ENCODE assay signal across 21 cellular contexts in the genomic region with DNA sequence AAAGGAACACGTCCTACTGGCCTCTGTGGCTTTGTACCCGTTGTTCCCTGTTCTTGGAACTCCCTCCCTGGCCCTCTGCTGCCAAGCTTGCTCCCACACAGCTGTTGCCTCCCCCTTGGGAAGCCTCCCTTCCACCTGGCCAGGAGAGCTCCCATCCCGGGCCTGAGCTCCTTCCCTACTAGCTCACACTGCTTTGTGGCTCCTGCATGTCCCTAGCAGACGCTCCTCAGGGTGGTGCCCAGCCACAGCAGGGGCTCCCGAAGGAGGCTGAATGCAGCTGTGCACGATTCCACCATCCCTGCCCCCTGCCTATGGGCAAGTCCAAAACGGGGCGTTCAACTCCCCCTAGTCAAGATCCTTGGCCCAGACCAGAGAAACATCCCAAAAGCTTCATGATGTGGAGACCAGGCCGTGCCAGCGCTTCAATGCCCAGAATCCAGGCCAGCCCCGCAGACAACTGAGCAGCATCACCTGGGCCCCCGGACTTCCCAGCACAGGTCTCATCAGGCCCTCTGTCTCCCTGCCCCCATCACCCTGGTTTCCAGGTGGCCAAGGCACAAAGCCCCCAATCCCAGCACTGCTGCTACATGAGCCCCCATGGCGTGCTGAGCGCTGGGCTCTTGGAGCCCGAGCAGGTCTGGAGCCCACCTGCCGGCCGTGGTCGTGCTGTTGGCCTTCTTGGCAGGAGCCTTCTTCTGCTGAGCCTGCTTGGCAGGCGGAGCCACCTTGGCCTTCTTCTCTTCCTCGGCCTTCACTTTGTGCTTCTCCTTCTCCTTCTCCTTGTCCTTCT. TPM values are rescaled to one million over a fixed set of nuclear protein-coding genes. Genes with fewer than 3 reads are reported as not detected.
DNase-seq lines count a peak whose midpoint lies in the region; ATAC-seq, FAIRE-seq and TF ChIP-seq lines count a peak whose summit lies in the region.
"Had no signal": no experiment of that assay in that cellular context is flagged by ENCODE, and none has a peak within 500 bp of the region (broad histone marks: within the 10 kb centered on the region; RNA-seq: fewer than 3 reads in every experiment).

No MANE protein-coding gene starts in this region.

- 56 to 78% (median 62%) methylated on average over 20 of the region's 20 CpGs for WGBS in psoas muscle, 3 donors

- no peaks in the 10 kb centered on the region for H3K27me3 ChIP-seq in psoas muscle (ENCODE audit: insufficient read depth in 3 of 3, low read length in 2 of 3)

- intact Hi-C loops in mucosa of descending colon (cut with DNase I, micrococcal nuclease), result no loop called here
- intact Hi-C loops in psoas muscle (cut with DNase I), result no loop called here

- CTCF ChIA-PET in activated naive CD4-positive, alpha-beta T cell treated with anti-CD3 and anti-CD28 coated beads, Interleukin-2, amount 10 ng/mL, durations not matched to agents 7 days and 5 days (lab: Charles Lee), result no interaction called here
- CTCF ChIA-PET in activated CD8-positive, alpha-beta T cell treated with anti-CD3 and anti-CD28 coated beads, Interleukin-2, amount 10 ng/mL, durations not matched to agents 7 days and 5 days (lab: Charles Lee), result no interaction called here

- H3K4me1 Mint-ChIP-seq in activated naive CD4-positive, alpha-beta T cell treated with anti-CD3 and anti-CD28 coated beads, Interleukin-2, amount 10 ng/mL, durations not matched to agents 7 days and 5 days, result no peaks in the 10 kb centered on the region
- H3K4me1 Mint-ChIP-seq in endothelial cell (ENCODE audit: unreplicated experiment), result no peaks in the 10 kb centered on the region
- H3K4me1 Mint-ChIP-seq in activated CD8-positive, alpha-beta T cell treated with anti-CD3 and anti-CD28 coated beads, Interleukin-2, amount 10 ng/mL, durations not matched to agents 7 days and 5 days (ENCODE audit: low read depth), result no peaks in the 10 kb centered on the region
- H3K4me1 Mint-ChIP-seq: B cell; CD4-positive, alpha-beta memory T cell had no signal

- ATAC-seq in mucosa of descending colon (no peak), psoas muscle (peak in 3 of 4 donors; percentile 17 to 35 (median 31))
- ATAC-seq in activated CD8-positive, alpha-beta T cell treated with anti-CD3 and anti-CD28 coated beads, Interleukin-2, amount 10 ng/mL, durations not matched to agents 7 days and 5 days, result no peak
- ATAC-seq: PC-3 had no signal

- POLR2A ChIA-PET in activated CD8-positive, alpha-beta T cell treated with anti-CD3 and anti-CD28 coated beads, Interleukin-2, amount 10 ng/mL, durations not matched to agents 7 days and 5 days (lab: Charles Lee), result interaction anchor here (0.6 kb wide), 1 partner anchor 25 kb away, joined by 3 read pairs; no protein-coding TSS in a partner anchor

- H3K9me3 ChIP-seq in mucosa of descending colon, result no peaks in the 10 kb centered on the region
- no peaks in the 10 kb centered on the region for H3K9me3 ChIP-seq in psoas muscle

- no peaks in the 10 kb centered on the region for H3K27me3 Mint-ChIP-seq in activated naive CD4-positive, alpha-beta T cell treated with anti-CD3 and anti-CD28 coated beads, Interleukin-2, amount 10 ng/mL, durations not matched to agents 7 days and 5 days
- H3K27me3 Mint-ChIP-seq in endothelial cell (ENCODE audit: unreplicated experiment), result peaks cover 7% of the 10 kb centered on the region
- H3K27me3 Mint-ChIP-seq in activated CD8-positive, alpha-beta T cell treated with anti-CD3 and anti-CD28 coated beads, Interleukin-2, amount 10 ng/mL, durations not matched to agents 7 days and 5 days (ENCODE audit: low read depth), result no peaks in the 10 kb centered on the region
- H3K27me3 Mint-ChIP-seq: B cell; CD4-positive, alpha-beta memory T cell had no signal

- H3K36me3 Mint-ChIP-seq in activated naive CD4-positive, alpha-beta T cell treated with anti-CD3 and anti-CD28 coated beads, Interleukin-2, amount 10 ng/mL, durations not matched to agents 7 days and 5 days, result peaks cover 45% of the 10 kb centered on the region
- H3K36me3 Mint-ChIP-seq in endothelial cell (ENCODE audit: low read depth, unreplicated experiment), result peaks cover 45% of the 10 kb centered on the region
- peaks cover 50% of the 10 kb centered on the region for H3K36me3 Mint-ChIP-seq in activated CD8-positive, alpha-beta T cell treated with anti-CD3 and anti-CD28 coated beads, Interleukin-2, amount 10 ng/mL, durations not matched to agents 7 days and 5 days (ENCODE audit: low read depth)

- no peak overlapping the region for H3K4me3 Mint-ChIP-seq in activated naive CD4-positive, alpha-beta T cell treated with anti-CD3 and anti-CD28 coated beads, Interleukin-2, amount 10 ng/mL, durations not matched to agents 7 days and 5 days
- H3K4me3 Mint-ChIP-seq in endothelial cell (ENCODE audit: unreplicated experiment), result peak overlapping the region; percentile 47
- H3K4me3 Mint-ChIP-seq in activated CD8-positive, alpha-beta T cell treated with anti-CD3 and anti-CD28 coated beads, Interleukin-2, amount 10 ng/mL, durations not matched to agents 7 days and 5 days, result no peak overlapping the region
- H3K4me3 Mint-ChIP-seq: B cell; CD4-positive, alpha-beta memory T cell had no signal

- peak; percentile 8 for DNase-seq in activated naive CD4-positive, alpha-beta T cell treated with anti-CD3 and anti-CD28 coated beads, Interleukin-2, amount 50 U/mL, for 16 hours
- DNase-seq in activated naive CD4-positive, alpha-beta T cell treated with anti-CD3 and anti-CD28 coated beads, Interleukin-2, amount 10 ng/mL, durations not matched to agents 7 days and 5 days, result no peak
- DNase-seq in endothelial cell (ENCODE audit: low spot score) (no peak), mucosa of descending colon (peak in 2 of 3 donors; percentile 10 to 33), psoas muscle (no peak), GM19239 (ENCODE audit: insufficient read length, low spot score) (no peak), COLO829 (ENCODE audit: low spot score) (no peak)
- DNase-seq in activated CD8-positive, alpha-beta T cell treated with anti-CD3 and anti-CD28 coated beads, Interleukin-2, amount 10 ng/mL, durations not matched to agents 7 days and 5 days, result no peak
- DNase-seq: CD4-positive, alpha-beta memory T cell; GF-D8; KG1; NCI-H1048; NCI-H1436 treated with DMSO at 0.1 percent for 48 hours; NCI-H2081; NCI-H510A treated with DMSO at 0.1 percent for 48 hours; NCI-H82; PC-3 had no signal

- H3K9me3 Mint-ChIP-seq in activated naive CD4-positive, alpha-beta T cell treated with anti-CD3 and anti-CD28 coated beads, Interleukin-2, amount 10 ng/mL, durations not matched to agents 7 days and 5 days, result no peaks in the 10 kb centered on the region
- no peaks in the 10 kb centered on the region for H3K9me3 Mint-ChIP-seq in endothelial cell (ENCODE audit: unreplicated experiment)
- no peaks in the 10 kb centered on the region for H3K9me3 Mint-ChIP-seq in activated CD8-positive, alpha-beta T cell treated with anti-CD3 and anti-CD28 coated beads, Interleukin-2, amount 10 ng/mL, durations not matched to agents 7 days and 5 days (ENCODE audit: insufficient read depth)

- peaks cover 2% of the 10 kb centered on the region for H3K36me3 ChIP-seq in mucosa of descending colon (ENCODE audit: low read depth)
- H3K36me3 ChIP-seq in psoas muscle (ENCODE audit: insufficient read depth in 1 of 2, low read depth in 1 of 2), result peaks cover 0 to 89% of the 10 kb centered on the region in 2 donors

- H3K27ac ChIP-seq in psoas muscle, result no peak overlapping the region
- H3K27ac ChIP-seq: 22Rv1 had no signal

- no peak overlapping the region for H3K27ac Mint-ChIP-seq in activated naive CD4-positive, alpha-beta T cell treated with anti-CD3 and anti-CD28 coated beads, Interleukin-2, amount 10 ng/mL, durations not matched to agents 7 days and 5 days
- no peak overlapping the region for H3K27ac Mint-ChIP-seq in endothelial cell (ENCODE audit: unreplicated experiment)
- no peak overlapping the region for H3K27ac Mint-ChIP-seq in activated CD8-positive, alpha-beta T cell treated with anti-CD3 and anti-CD28 coated beads, Interleukin-2, amount 10 ng/mL, durations not matched to agents 7 days and 5 days
- H3K27ac Mint-ChIP-seq: B cell had no signal

- no peak for TF ChIP-seq CTCF in endothelial cell (IDR thresholded peaks at IDR 0.05; ENCODE audit: unreplicated experiment)
- no peak for TF ChIP-seq CTCF in mucosa of descending colon (IDR thresholded peaks at IDR 0.05)
- no peak for TF ChIP-seq CTCF in psoas muscle (IDR thresholded peaks at IDR 0.05)

- no peak for FAIRE-seq in GM19239 (lab: Jason Lieb, UNC)
- FAIRE-seq: GM12891, H1 had no signal

- no peaks in the 10 kb centered on the region for H3K4me1 ChIP-seq in mucosa of descending colon (ENCODE audit: low read depth)
- H3K4me1 ChIP-seq in psoas muscle, result peaks cover 4% of the 10 kb centered on the region

- no peak overlapping the region for H3K4me3 ChIP-seq in mucosa of descending colon
- H3K4me3 ChIP-seq in psoas muscle, result no peak overlapping the region

RNA-seq across cellular contexts. Expression of gene BRD3OS, which starts 14.3 kb away (rescaled TPM):
- total RNA-seq in endothelial cell (ENCODE audit: unreplicated experiment) (11.4 TPM), mucosa of descending colon (10 to 100 TPM in 1 of 3 donors, 1 to 10 TPM in 2; 3.6 to 17.6 (median 4.9) TPM), psoas muscle (1 to 10 TPM; 2.4 to 4.3 (median 4.2) TPM)
- 1 to 10 TPM; 1.2 to 8.7 (median 2.7) TPM for polyA plus RNA-seq in psoas muscle
- total RNA-seq in activated CD8-positive, alpha-beta T cell treated with anti-CD3 and anti-CD28 coated beads, Interleukin-2, amount 10 ng/mL, durations not matched to agents 7 days and 5 days, result 10 to 100 TPM; 13.5 to 16.0 TPM

RNA-seq across cellular contexts. Expression of gene BRD3, which starts 28.2 kb away (rescaled TPM):
- total RNA-seq in endothelial cell (ENCODE audit: unreplicated experiment) (56.2 TPM), mucosa of descending colon (10 to 100 TPM; 19.4 to 56.0 (median 29.4) TPM), psoas muscle (10 to 100 TPM; 21.7 to 28.2 (median 24.8) TPM)
- 10 to 100 TPM in 1 of 3 donors, 1 to 10 TPM in 2; 7.5 to 16.5 (median 8.6) TPM for polyA plus RNA-seq in psoas muscle
- total RNA-seq in activated CD8-positive, alpha-beta T cell treated with anti-CD3 and anti-CD28 coated beads, Interleukin-2, amount 10 ng/mL, durations not matched to agents 7 days and 5 days, result 10 to 100 TPM; 42.1 to 45.2 TPM

RNA-seq across cellular contexts. Expression of gene VAV2, which starts 47.5 kb away (rescaled TPM):
- total RNA-seq in endothelial cell (ENCODE audit: unreplicated experiment) (27.2 TPM), mucosa of descending colon (10 to 100 TPM; 29.4 to 34.8 (median 34.5) TPM), psoas muscle (1 to 10 TPM; 1.3 to 2.9 (median 1.8) TPM)
- 1 to 10 TPM in 1 of 3 donors, under 1 TPM in 2; 0.70 to 1.8 (median 0.73) TPM for polyA plus RNA-seq in psoas muscle
- total RNA-seq in activated CD8-positive, alpha-beta T cell treated with anti-CD3 and anti-CD28 coated beads, Interleukin-2, amount 10 ng/mL, durations not matched to agents 7 days and 5 days, result 10 to 100 TPM; 10.1 to 10.3 TPM

Comparison
In these comparisons a context has a peak if more than half of its experiments do, and no peak if none do; other contexts are left out.
1. DNase-seq: peak in activated naive CD4-positive, alpha-beta T cell treated with anti-CD3 and anti-CD28 coated beads, Interleukin-2, amount 50 U/mL, for 16 hours (single experiment) and mucosa of descending colon (2 of 3); none in activated naive CD4-positive, alpha-beta T cell treated with anti-CD3 and anti-CD28 coated beads, Interleukin-2, amount 10 ng/mL, durations not matched to agents 7 days and 5 days (single experiment), endothelial cell (single experiment), psoas muscle (0 of 2), GM19239 (single experiment), COLO829 (single experiment) and activated CD8-positive, alpha-beta T cell treated with anti-CD3 and anti-CD28 coated beads, Interleukin-2, amount 10 ng/mL, durations not matched to agents 7 days and 5 days (single experiment).
2. ATAC-seq: peak in psoas muscle (3 of 4); none in mucosa of descending colon (single experiment) and activated CD8-positive, alpha-beta T cell treated with anti-CD3 and anti-CD28 coated beads, Interleukin-2, amount 10 ng/mL, durations not matched to agents 7 days and 5 days (single experiment).